ENCODE assay signal across 8 cellular contexts in the genomic region with DNA sequence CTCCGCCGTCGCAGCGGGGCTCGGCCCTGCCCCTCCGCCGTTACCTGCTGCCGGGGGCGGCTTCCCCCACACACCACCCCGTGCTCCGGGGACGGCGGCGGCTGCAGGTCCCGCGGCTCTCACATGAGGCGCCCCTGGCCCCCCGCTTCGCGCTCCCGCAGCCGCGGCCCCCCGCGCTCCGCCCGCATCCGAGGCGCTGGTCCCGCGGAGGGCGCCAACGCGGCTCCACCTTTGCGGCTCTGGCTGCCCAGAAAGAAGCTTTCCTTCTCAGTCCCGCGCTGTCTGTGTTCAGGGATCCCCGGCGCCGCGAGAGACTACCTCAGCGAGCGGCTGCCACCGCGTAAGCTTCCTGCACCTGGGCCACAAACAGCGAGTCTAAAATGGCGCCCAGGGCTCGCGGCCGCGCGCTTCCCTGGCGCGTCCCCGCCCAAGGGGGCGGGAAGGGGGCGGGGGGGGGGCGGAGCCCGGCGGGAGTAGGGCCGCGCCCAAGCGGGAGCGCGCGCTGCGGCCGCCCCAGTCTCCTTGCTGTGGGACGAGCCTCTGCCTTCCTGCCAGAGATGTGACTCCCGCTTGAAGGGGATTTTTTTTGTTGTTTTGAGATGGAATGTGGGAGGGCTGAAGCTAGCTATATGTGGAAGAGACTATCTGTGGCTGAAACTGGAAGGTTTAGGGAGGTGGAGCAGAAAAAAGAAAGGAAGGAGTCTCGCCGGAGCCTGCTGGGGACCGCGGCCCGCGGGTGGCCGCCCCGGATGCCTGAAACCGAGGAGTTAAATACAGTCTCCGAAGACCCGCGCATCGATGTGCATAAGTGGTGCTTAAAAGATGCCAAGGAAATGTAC. TPM values are rescaled to one million over a fixed set of nuclear protein-coding genes. Genes with fewer than 3 reads are reported as not detected.
DNase-seq lines count a peak whose midpoint lies in the region; ATAC-seq and TF ChIP-seq lines count a peak whose summit lies in the region.

A gene with protein sequence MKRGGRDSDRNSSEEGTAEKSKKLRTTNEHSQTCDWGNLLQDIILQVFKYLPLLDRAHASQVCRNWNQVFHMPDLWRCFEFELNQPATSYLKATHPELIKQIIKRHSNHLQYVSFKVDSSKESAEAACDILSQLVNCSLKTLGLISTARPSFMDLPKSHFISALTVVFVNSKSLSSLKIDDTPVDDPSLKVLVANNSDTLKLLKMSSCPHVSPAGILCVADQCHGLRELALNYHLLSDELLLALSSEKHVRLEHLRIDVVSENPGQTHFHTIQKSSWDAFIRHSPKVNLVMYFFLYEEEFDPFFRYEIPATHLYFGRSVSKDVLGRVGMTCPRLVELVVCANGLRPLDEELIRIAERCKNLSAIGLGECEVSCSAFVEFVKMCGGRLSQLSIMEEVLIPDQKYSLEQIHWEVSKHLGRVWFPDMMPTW (minus strand): TSS at position 377 of the 839 bp plus-strand sequence. CDS start 5,299 bp downstream, outside the sequence.

- DNase-seq in DMS114 treated with DMSO at 0.1 percent for 48 hours (lab: John Stamatoyannopoulos, UW; ENCODE audit: unreplicated experiment) (peak; percentile 39), HuH-7.5 (ENCODE audit: low spot score) (peak; percentile 61), PC-9 (peak; percentile 75 to 78), epithelial cell of proximal tubule (ENCODE audit: low read depth) (no peak)
- DNase-seq in activated T-cell treated with anti-CD3 and anti-CD28 coated beads, Interleukin-2, amount 50 U/mL, for 1 hour: peak; percentile 88
- peak; percentile 49 to 57 for DNase-seq in stimulated activated CD8-positive, alpha-beta memory T cell treated with anti-CD3 and anti-CD28 coated beads, Interleukin-4, amount 100 ng/mL, for 4 hours (ENCODE audit: low read depth in 2 of 2, low spot score in 1 of 2)

- H3K4me2 ChIP-seq in PC-9: peak within 1 kb of the TSS; percentile 88

- no peak for TF ChIP-seq CTCF in PC-9 (conservative IDR thresholded peaks at IDR 0.05)
- TF ChIP-seq CTCF in epithelial cell of proximal tubule (conservative IDR thresholded peaks at IDR 0.05; ENCODE audit: low read depth, low read length): no peak

- H3F3A ChIP-seq in PC-9 (ENCODE audit: insufficient read depth, low read depth): peaks cover 8% of the 10 kb centered on the region; the same call in 1 of the 2 replicates

- H3K9me3 ChIP-seq in PC-9 (ENCODE audit: insufficient read depth, low read depth): no peaks in the 10 kb centered on the region
- H3K9me3 ChIP-seq in mucosa of rectum (ENCODE audit: control insufficient read depth in 2 of 2, low read length in 2 of 2): no peaks in the 10 kb centered on the region

- peaks cover 41% of the 10 kb centered on the region for H4K20me1 ChIP-seq in PC-9 (ENCODE audit: insufficient read depth)

- peak within 1 kb of the TSS; percentile 89 to 100 for H3K9ac ChIP-seq in mucosa of rectum (ENCODE audit: low read depth in 1 of 2, low read length in 2 of 2)

- H3K4me3 ChIP-seq in PC-9: peak within 1 kb of the TSS; percentile 95
- peak within 1 kb of the TSS; percentile 75 for H3K4me3 ChIP-seq in epithelial cell of proximal tubule (ENCODE audit: low read depth, low read length)
- peak within 1 kb of the TSS; percentile 90 for H3K4me3 ChIP-seq in mucosa of rectum (ENCODE audit: low read length in 2 of 2)

- intact Hi-C loops in PC-9 (cut with micrococcal nuclease; ENCODE audit: unreplicated experiment): loop anchor here (2.0 to 10.0 kb wide), 4 partner anchors 34 to 480 kb away; a partner anchor contains a TSS

- H3K27me3 ChIP-seq in PC-9 (ENCODE audit: insufficient read depth, low read depth) (no peaks in the 10 kb centered on the region), mucosa of rectum (ENCODE audit: control insufficient read depth in 2 of 2, insufficient read depth in 2 of 2, low read length in 2 of 2) (no peaks in the 10 kb centered on the region)

- POLR2A ChIA-PET in PC-9 (lab: Charles Lee; ENCODE audit: unreplicated experiment): interaction anchor here (0.6 to 0.8 kb wide), 4 partner anchors 26 to 1753 kb away, joined by 4 to 12 read pairs (median 4); a partner anchor contains a TSS

- H3K27ac ChIP-seq in PC-9 (peak within 1 kb of the TSS; percentile 89), mucosa of rectum (ENCODE audit: low read depth in 2 of 2, low read length in 2 of 2) (peak within 1 kb of the TSS; percentile 100)

- H3K4me1 ChIP-seq in PC-9 (replicated peaks; ENCODE audit: insufficient read depth) (peaks cover 45% of the 10 kb centered on the region), mucosa of rectum (ENCODE audit: control insufficient read depth in 2 of 2, insufficient read depth in 2 of 2, low read length in 2 of 2) (peaks cover 5 to 29% of the 10 kb centered on the region in 2 donors)

- CTCF ChIA-PET in PC-9 (lab: Charles Lee): no interaction called here

- H3K36me3 ChIP-seq in PC-9 (ENCODE audit: low read depth): 0 out of 2 replicates have a peak, but pooled peaks cover 6% of the 10 kb centered on the region
- no peaks in the 10 kb centered on the region for H3K36me3 ChIP-seq in mucosa of rectum (ENCODE audit: control insufficient read depth in 2 of 2, insufficient read depth in 2 of 2, low read length in 2 of 2)

- H2AFZ ChIP-seq in PC-9: peak within 1 kb of the TSS; percentile 84

- H3K9me2 ChIP-seq in PC-9 (ENCODE audit: insufficient read depth): no peaks in the 10 kb centered on the region

- TSS peak; percentile 77 for BruUV-seq in PC-9 (replicated peaks; lab: Mats Ljungman, UMichigan)

- peaks cover 44% of the 10 kb centered on the region for H3K79me2 ChIP-seq in PC-9 (ENCODE audit: low read depth)

- ATAC-seq in GM21528 (IDR thresholded peaks at IDR 0.05; ENCODE audit: low FRiP score, unreplicated experiment): peak; percentile 54

RNA-seq across cellular contexts. Expression of the gene that starts here (rescaled TPM):
- 20.3 and 22.0 TPM in 2 replicates for total RNA-seq in PC-9 (2021)
- total RNA-seq in epithelial cell of proximal tubule: 32.2 and 33.8 TPM in 2 replicates
